ENCODE assay signal across 9 cellular contexts in the genomic region with DNA sequence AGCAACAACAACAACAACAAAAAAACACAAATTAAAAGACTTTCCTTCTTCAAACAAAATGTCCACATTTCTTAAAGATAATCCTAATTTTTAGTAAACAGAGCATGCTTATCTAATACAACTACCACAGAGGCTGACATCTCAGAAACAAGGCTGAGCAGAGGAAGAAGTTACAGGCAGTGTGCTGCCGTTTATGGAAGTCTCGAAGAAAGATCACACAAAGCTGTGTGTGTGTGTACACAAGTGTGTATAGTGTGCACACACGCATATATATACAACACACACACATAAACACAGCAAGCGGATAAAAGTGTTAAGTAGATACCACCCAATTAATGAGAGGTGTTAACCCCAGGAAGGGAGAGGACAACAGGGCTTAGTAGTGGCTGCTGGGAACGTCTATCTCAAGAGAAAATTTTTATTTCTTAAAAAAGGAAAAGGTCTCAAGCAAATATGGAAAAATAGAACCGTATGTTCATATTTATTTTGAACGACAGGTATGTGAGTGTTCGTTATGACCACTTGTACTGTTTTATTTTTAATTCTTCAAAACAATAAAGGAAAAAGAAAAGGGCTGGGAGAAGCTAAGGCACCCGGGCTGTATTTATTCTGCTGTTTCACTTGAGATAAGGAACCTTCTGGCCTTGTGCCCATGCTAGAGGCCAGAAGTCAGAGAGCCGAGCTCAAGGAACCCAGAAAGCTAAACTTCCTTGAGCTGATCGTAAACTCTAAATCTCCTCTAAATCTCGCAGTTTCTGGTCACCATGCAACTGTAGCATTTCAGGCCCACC. TPM values are rescaled to one million over a fixed set of nuclear protein-coding genes. Genes with fewer than 3 reads are reported as not detected.
DNase-seq lines count a peak whose midpoint lies in the region; ATAC-seq and TF ChIP-seq lines count a peak whose summit lies in the region.
"Had no signal": no experiment of that assay in that cellular context is flagged by ENCODE, and none has a peak within 500 bp of the region (broad histone marks: within the 10 kb centered on the region; RNA-seq: fewer than 3 reads in every experiment).

No MANE protein-coding gene starts in this region.

- H3K79me2 ChIP-seq in Loucy (ENCODE audit: insufficient read depth, low read length) = peaks cover 98% of the 10 kb centered on the region

- 0 out of 2 replicates have a peak, but pooled peaks cover 4% of the 10 kb centered on the region for H3F3A ChIP-seq in Loucy (ENCODE audit: low read depth)

- no peaks in the 10 kb centered on the region for H3K9me3 Mint-ChIP-seq in CD8-positive, alpha-beta memory T cell
- H3K9me3 Mint-ChIP-seq in central memory CD8-positive, alpha-beta T cell = no peaks in the 10 kb centered on the region
- no peaks in the 10 kb centered on the region for H3K9me3 Mint-ChIP-seq in nephron

- peaks cover 90 to 97% (median 94%) of the 10 kb centered on the region in 3 donors for H3K4me1 Mint-ChIP-seq in CD8-positive, alpha-beta memory T cell
- H3K4me1 Mint-ChIP-seq in central memory CD8-positive, alpha-beta T cell = peaks cover 88% of the 10 kb centered on the region
- peaks cover 29% of the 10 kb centered on the region for H3K4me1 Mint-ChIP-seq in nephron

- no peak for TF ChIP-seq CTCF in Loucy (conservative IDR thresholded peaks at IDR 0.05; ENCODE audit: low read length)
- no peak for TF ChIP-seq CTCF in nephron (IDR thresholded peaks at IDR 0.05; ENCODE audit: unreplicated experiment in 3 of 3)

- H3K27me3 ChIP-seq in CD8-positive, alpha-beta memory T cell (ENCODE audit: insufficient read depth, low read length, poor library complexity, severe bottlenecking) = no peaks in the 10 kb centered on the region
- no peaks in the 10 kb centered on the region for H3K27me3 ChIP-seq in Loucy (ENCODE audit: insufficient read depth, low read length, poor library complexity, severe bottlenecking)

- CTCF ChIA-PET in CD8-positive, alpha-beta memory T cell (lab: Charles Lee) = interaction anchor here (1.1 to 13.8 kb wide), 7 partner anchors 9 to 79 kb away, joined by 3 to 211 read pairs (median 15); partner anchors contain the start of gene CCDC88C

- peak; percentile 54 for ATAC-seq in central memory CD8-positive, alpha-beta T cell (replicated peaks; ENCODE audit: extremely low read depth, poor library complexity, severe bottlenecking)
- no peak for ATAC-seq in HG02973 (IDR thresholded peaks at IDR 0.05; ENCODE audit: unreplicated experiment)
- ATAC-seq in GM21390 (IDR thresholded peaks at IDR 0.05; ENCODE audit: unreplicated experiment) = no peak
- no peak for ATAC-seq in GM19467 (IDR thresholded peaks at IDR 0.05; ENCODE audit: unreplicated experiment)

- H4K20me1 ChIP-seq in Loucy (ENCODE audit: insufficient read depth, low read length, poor library complexity, severe bottlenecking) = peaks cover 90% of the 10 kb centered on the region

- H3K36me3 ChIP-seq in CD8-positive, alpha-beta memory T cell (ENCODE audit: insufficient read depth, low read length) = peaks cover 17% of the 10 kb centered on the region
- peaks cover 23% of the 10 kb centered on the region; the same call in 1 of the 2 replicates for H3K36me3 ChIP-seq in Loucy (ENCODE audit: insufficient read depth, low read length)

- peaks cover 95% of the 10 kb centered on the region for H3K4me1 ChIP-seq in CD8-positive, alpha-beta memory T cell (ENCODE audit: insufficient read depth, low read length)
- peaks cover 58% of the 10 kb centered on the region for H3K4me1 ChIP-seq in Loucy (ENCODE audit: insufficient read depth, low read length, poor library complexity, severe bottlenecking)

- H3K36me3 Mint-ChIP-seq in CD8-positive, alpha-beta memory T cell = peaks cover 8 to 38% (median 16%) of the 10 kb centered on the region in 3 donors
- peaks cover 38% of the 10 kb centered on the region for H3K36me3 Mint-ChIP-seq in central memory CD8-positive, alpha-beta T cell (ENCODE audit: insufficient read depth)
- peaks cover 3% of the 10 kb centered on the region for H3K36me3 Mint-ChIP-seq in nephron (ENCODE audit: low read depth)

- H3K27ac ChIP-seq in CD8-positive, alpha-beta memory T cell (ENCODE audit: low read depth, low read length) = peak overlapping the region; percentile 53

- DNase-seq in CD8-positive, alpha-beta memory T cell = peak in 2 of 5 donors; percentile 32 to 49
- no peak for DNase-seq in central memory CD8-positive, alpha-beta T cell (ENCODE audit: low spot score in 2 of 2)
- DNase-seq in glomerular visceral epithelial cell (ENCODE audit: extremely low spot score) = no peak
- DNase-seq: amniotic stem cell had no signal

- H2AFZ ChIP-seq in Loucy (ENCODE audit: low read length) = no peak overlapping the region

- no peaks in the 10 kb centered on the region for H3K9me2 ChIP-seq in Loucy (replicated peaks; ENCODE audit: low read depth, low read length)

- peak overlapping the region; percentile 68 to 91 (median 85) for H3K4me3 Mint-ChIP-seq in CD8-positive, alpha-beta memory T cell
- peak overlapping the region; percentile 77 for H3K4me3 Mint-ChIP-seq in central memory CD8-positive, alpha-beta T cell
- no peak overlapping the region for H3K4me3 Mint-ChIP-seq in nephron

- peak overlapping the region; percentile 92 to 100 (median 95) for H3K27ac Mint-ChIP-seq in CD8-positive, alpha-beta memory T cell
- peak overlapping the region; percentile 99 for H3K27ac Mint-ChIP-seq in central memory CD8-positive, alpha-beta T cell (ENCODE audit: low read depth)
- peak overlapping the region; percentile 59 to 96 (median 67) for H3K27ac Mint-ChIP-seq in nephron

- H3K27me3 Mint-ChIP-seq in CD8-positive, alpha-beta memory T cell = peaks cover 0 to 1% of the 10 kb centered on the region in 2 donors
- no peaks in the 10 kb centered on the region for H3K27me3 Mint-ChIP-seq in central memory CD8-positive, alpha-beta T cell
- peaks cover under 1% of the 10 kb centered on the region for H3K27me3 Mint-ChIP-seq in nephron (ENCODE audit: low read depth)

- H3K4me2 ChIP-seq in Loucy (ENCODE audit: low read depth, low read length, poor library complexity, severe bottlenecking) = peak overlapping the region; percentile 59

- POLR2A ChIA-PET in CD8-positive, alpha-beta memory T cell (lab: Charles Lee) = interaction anchor here (0.5 to 5.2 kb wide), 6 partner anchors 11 to 151 kb away, joined by 3 to 58 read pairs (median 5); partner anchors contain the start of gene CCDC88C

- H3K4me3 ChIP-seq in CD8-positive, alpha-beta memory T cell (ENCODE audit: low read length) = peak overlapping the region; percentile 40
- peak overlapping the region; percentile 8 for H3K4me3 ChIP-seq in Loucy (ENCODE audit: low read length, poor library complexity, severe bottlenecking)

- H3K9me3 ChIP-seq in CD8-positive, alpha-beta memory T cell (ENCODE audit: low read length) = no peaks in the 10 kb centered on the region
- no peaks in the 10 kb centered on the region for H3K9me3 ChIP-seq in Loucy (ENCODE audit: insufficient read depth, low read depth, low read length)

- no peak overlapping the region for H3K9ac ChIP-seq in Loucy (ENCODE audit: low read depth, low read length, poor library complexity, severe bottlenecking)

RNA-seq across cellular contexts. Expression of gene CCDC88C, which starts 15.1 kb away (rescaled TPM):
- total RNA-seq in CD8-positive, alpha-beta memory T cell = 10 to 100 TPM; 71.7 to 74.1 TPM
- polyA plus RNA-seq in CD8-positive, alpha-beta memory T cell = 42.3 TPM

Comparison
In these comparisons a context has a peak if more than half of its experiments do, and no peak if none do; other contexts are left out.
1. H3K4me3 Mint-ChIP-seq: peak in CD8-positive, alpha-beta memory T cell (7 of 7) and central memory CD8-positive, alpha-beta T cell (single experiment); none in nephron (0 of 3).
2. Peak in every context shown above with its lines, with median percentiles within 50 percentile points of each other: H3K27ac Mint-ChIP-seq.